In the genomic region with DNA sequence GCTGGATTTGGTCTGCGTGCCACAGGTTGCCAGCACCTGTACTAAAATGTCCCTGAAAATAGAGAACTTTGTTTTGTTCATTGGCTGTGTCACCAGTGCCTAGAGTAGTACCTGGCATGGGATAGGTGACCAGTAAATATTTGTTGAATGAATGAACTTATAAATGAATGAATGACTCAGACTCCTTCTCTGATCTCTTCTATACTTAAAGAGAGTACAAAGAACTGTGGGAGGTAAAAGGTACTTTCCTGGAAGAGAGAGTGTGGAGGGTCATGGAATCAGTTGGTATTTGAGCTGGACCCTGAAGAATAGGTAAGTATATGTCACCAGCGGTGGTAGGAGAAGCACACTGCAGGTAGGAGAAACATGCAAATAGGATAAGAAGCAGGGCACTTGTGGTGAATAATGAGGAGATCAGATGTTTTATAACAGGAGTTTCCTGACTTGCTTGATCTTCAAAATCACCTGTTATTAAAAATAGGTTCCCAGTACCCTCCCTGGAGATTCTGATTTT, we compare ENCODE assay signal across 15 cellular contexts.
DNase-seq lines count a peak whose midpoint lies in the region; ATAC-seq, FAIRE-seq and TF ChIP-seq lines count a peak whose summit lies in the region.
"Had no signal": no experiment of that assay in that cellular context is flagged by ENCODE, and none has a peak within 500 bp of the region (broad histone marks: within the 10 kb centered on the region; RNA-seq: fewer than 3 reads in every experiment).

No MANE protein-coding gene starts in this region.

- no peak overlapping the region for H2BK15ac ChIP-seq in H9 (ENCODE audit: low read depth, low read length)

- no peak overlapping the region for H3K23ac ChIP-seq in H9 (ENCODE audit: insufficient read length, low read depth, low read length)

- no peak overlapping the region for H2BK120ac ChIP-seq in H9 (ENCODE audit: low read depth, low read length, poor library complexity, severe bottlenecking)

- no peaks in the 10 kb centered on the region for H3K79me1 ChIP-seq in H9 (ENCODE audit: insufficient read depth, low read depth, low read length, poor library complexity, severe bottlenecking)

- no peak overlapping the region; the same call in 1 of the 2 replicates for H3K4ac ChIP-seq in H9 (ENCODE audit: low read depth, low read length)

- no peaks in the 10 kb centered on the region for H3K36me3 ChIP-seq in PC-3 (ENCODE audit: low read depth, low read length)
- H3K36me3 ChIP-seq in gastroesophageal sphincter = peaks cover 0 to 17% of the 10 kb centered on the region in 2 donors
- H3K36me3 ChIP-seq in osteoblast (ENCODE audit: insufficient read depth, low read length) = no peaks in the 10 kb centered on the region
- H3K36me3 ChIP-seq: BE2C had no signal

- H3K79me2 ChIP-seq in H9 (ENCODE audit: insufficient read depth, low read length) (no peaks in the 10 kb centered on the region; the same call in 1 of the 2 replicates), PC-3 (ENCODE audit: low read length) (no peaks in the 10 kb centered on the region), osteoblast (ENCODE audit: insufficient read depth, low read length) (peaks cover 69% of the 10 kb centered on the region)

- H3K9me3 ChIP-seq in H9 (ENCODE audit: control insufficient read depth, low read depth, low read length) (no peaks in the 10 kb centered on the region), PC-3 (ENCODE audit: low read length) (no peaks in the 10 kb centered on the region), gastroesophageal sphincter (no peaks in the 10 kb centered on the region), osteoblast (ENCODE audit: low read depth, low read length) (no peaks in the 10 kb centered on the region)
- H3K9me3 ChIP-seq: BE2C, SK-N-SH had no signal

- 0 out of 3 replicates have a peak, but pooled peaks have one; percentile 23 for TF ChIP-seq CTCF in H9 (conservative IDR thresholded peaks at IDR 0.05)
- peak; percentile 26; the same call in 1 of the 2 replicates for TF ChIP-seq CTCF in PC-3 (conservative IDR thresholded peaks at IDR 0.05; ENCODE audit: low read depth, low read length)
- TF ChIP-seq CTCF in gastroesophageal sphincter (IDR thresholded peaks at IDR 0.05) = no peak
- no peak for TF ChIP-seq CTCF in osteoblast (IDR thresholded peaks at IDR 0.05; ENCODE audit: extremely low read depth, low read depth, low read length)

- no peaks in the 10 kb centered on the region for H3K27me3 Mint-ChIP-seq in H9 (ENCODE audit: low read depth)
- H3K27me3 Mint-ChIP-seq: CD4-positive, alpha-beta memory T cell; IgD-negative memory B cell had no signal

- intact Hi-C loops in PC-3 (cut with micrococcal nuclease) = no loop called here

- H2BK20ac ChIP-seq in H9 (ENCODE audit: low read depth, low read length, poor library complexity, severe bottlenecking) = no peak overlapping the region

- ATAC-seq in PC-3 (peak; percentile 27; the same call in 1 of the 2 replicates), gastroesophageal sphincter (no peak)

- H3K27me3 ChIP-seq in H9 (ENCODE audit: insufficient read depth, low read length) (no peaks in the 10 kb centered on the region), PC-3 (ENCODE audit: low read length) (no peaks in the 10 kb centered on the region), gastroesophageal sphincter (no peaks in the 10 kb centered on the region), osteoblast (ENCODE audit: insufficient read depth, low read length) (no peaks in the 10 kb centered on the region)
- H3K27me3 ChIP-seq: BE2C had no signal

- FAIRE-seq in HTR-8/SVneo (lab: Jason Lieb, UNC) = no peak
- FAIRE-seq: D721Med had no signal

- H3K4me1 Mint-ChIP-seq in H9 = peaks cover 55 to 60% of the 10 kb centered on the region in 2 experiments

- H2AFZ ChIP-seq in H9 (ENCODE audit: low read length) (no peak overlapping the region), PC-3 (ENCODE audit: low read length) (no peak overlapping the region), osteoblast (ENCODE audit: low read length) (no peak overlapping the region)

- H3K4me2 ChIP-seq in H9 (ENCODE audit: insufficient read depth, insufficient read length, low read length) (no peak overlapping the region), PC-3 (ENCODE audit: low read length) (peak overlapping the region; percentile 30; the same call in 1 of the 2 replicates), osteoblast (ENCODE audit: insufficient read depth, low read length) (no peak overlapping the region)
- H3K4me2 ChIP-seq: SK-N-SH had no signal

- no peak for DNase-seq in H9
- DNase-seq in PC-3 = peak; percentile 70
- DNase-seq in osteoblast (ENCODE audit: insufficient read length, low spot score, missing footprints) = peak; percentile 63
- no peak for DNase-seq in SIG-M5 treated with dmso at 0.1 percent for 504 hours (lab: John Stamatoyannopoulos, UW; ENCODE audit: unreplicated experiment)
- no peak for DNase-seq in HTR-8/SVneo (ENCODE audit: insufficient read length, low spot score)
- no peak for DNase-seq in epidermal melanocyte (ENCODE audit: insufficient read length, low spot score)
- DNase-seq: BE2C; CD4-positive, alpha-beta memory T cell; NCI-H1436 treated with DMSO at 0.1 percent for 48 hours; NCI-H2227 treated with DMSO at 0.1 percent for 48 hours; NCI-H524 treated with DMSO at 0.1 percent for 48 hours; SK-N-SH had no signal

- H4K5ac ChIP-seq in H9 (ENCODE audit: insufficient read length, low read depth, low read length) = no peak overlapping the region

- CTCF ChIA-PET in PC-3 (lab: Charles Lee) = no interaction called here

- H3K9me2 ChIP-seq in PC-3 (replicated peaks; ENCODE audit: low read length) = no peaks in the 10 kb centered on the region
- H3K9me2 ChIP-seq: SK-N-SH had no signal

- no peaks in the 10 kb centered on the region for H3K23me2 ChIP-seq in H9 (ENCODE audit: insufficient read length, low read depth, low read length, poor library complexity, severe bottlenecking)

- no peak for TF ChIP-seq EP300 in gastroesophageal sphincter (IDR thresholded peaks at IDR 0.05)

- BruUV-seq in PC-3 (replicated peaks; lab: Mats Ljungman, UMichigan) = no TSS peak

- H4K91ac ChIP-seq in H9 (ENCODE audit: insufficient read length, low read depth, low read length) = no peak overlapping the region

- H4K8ac ChIP-seq in H9 (replicated peaks; ENCODE audit: insufficient read length, low read depth, low read length) = no peak overlapping the region

- H3K27ac Mint-ChIP-seq in H9 = peak overlapping the region; percentile 20 to 96 (median 46); a peak in 5 of 7 replicates
- H3K27ac Mint-ChIP-seq: CD4-positive, alpha-beta memory T cell had no signal

- no peak overlapping the region for H2AK5ac ChIP-seq in H9 (ENCODE audit: insufficient read length, low read length)

- H3K4me3 Mint-ChIP-seq in H9 = no peak overlapping the region; a peak in 1 of 5 replicates
- H3K4me3 Mint-ChIP-seq: CD4-positive, alpha-beta memory T cell had no signal

- no peak overlapping the region for H3T11ph ChIP-seq in H9 (ENCODE audit: low read length)

- H3K36me3 Mint-ChIP-seq in H9 (ENCODE audit: insufficient read depth in 1 of 3, low read depth in 3 of 3) = no peaks in the 10 kb centered on the region

- H3K9me3 Mint-ChIP-seq in H9 = no peaks in the 10 kb centered on the region
- H3K9me3 Mint-ChIP-seq: CD4-positive, alpha-beta memory T cell; IgD-negative memory B cell had no signal

- WGBS in H9 (ENCODE audit: extremely low coverage, insufficient read length, low lambda C conversion rate) = no CpG with 5 or more reads among the region's 2 CpGs
- WGBS in gastroesophageal sphincter (ENCODE audit: low coverage in 1 of 2), 2 donors = 89 to 100% methylated on average over 1 to 2 of the region's 2 CpGs

- peaks cover 11% of the 10 kb centered on the region; the same call in 1 of the 2 replicates for H3K4me1 ChIP-seq in H9 (ENCODE audit: insufficient read depth, low read length)
- H3K4me1 ChIP-seq in PC-3 (ENCODE audit: insufficient read depth, low read length) = peaks cover 35% of the 10 kb centered on the region
- peaks cover 3 to 97% (median 27%) of the 10 kb centered on the region in 3 donors for H3K4me1 ChIP-seq in gastroesophageal sphincter
- H3K4me1 ChIP-seq in osteoblast (ENCODE audit: insufficient read depth, low read length) = peaks cover 3% of the 10 kb centered on the region
- H3K4me1 ChIP-seq: BE2C had no signal

- no peak overlapping the region for H2BK5ac ChIP-seq in H9 (ENCODE audit: insufficient read length, low read length)

- H2BK12ac ChIP-seq in H9 (ENCODE audit: insufficient read length, low read depth, low read length) = no peak overlapping the region

- POLR2A ChIA-PET in PC-3 (lab: Charles Lee; ENCODE audit: unreplicated experiment) = no interaction called here

- H3K9ac ChIP-seq in H9 (ENCODE audit: extremely low read depth, insufficient read length, low read length) = no peak overlapping the region
- no peak overlapping the region for H3K9ac ChIP-seq in PC-3 (ENCODE audit: low read length)
- H3K9ac ChIP-seq: SK-N-SH had no signal

- no peaks in the 10 kb centered on the region for H3F3A ChIP-seq in PC-3 (ENCODE audit: low read length, unreplicated experiment)

- H4K20me1 ChIP-seq in H9 (ENCODE audit: control insufficient read depth, insufficient read depth, insufficient read length) (no peaks in the 10 kb centered on the region), PC-3 (ENCODE audit: low read length) (no peaks in the 10 kb centered on the region), osteoblast (ENCODE audit: insufficient read depth, low read length) (no peaks in the 10 kb centered on the region)

- no peak overlapping the region for H3K18ac ChIP-seq in H9 (ENCODE audit: insufficient read length, low read depth, low read length)

- H3K56ac ChIP-seq in H9 (ENCODE audit: insufficient read length, low read depth, low read length) = no peak overlapping the region

- H3K4me3 ChIP-seq in PC-3 (ENCODE audit: low read length) (no peak overlapping the region), gastroesophageal sphincter (no peak overlapping the region), osteoblast (ENCODE audit: insufficient read depth, low read length) (no peak overlapping the region)

- no peak for TF ChIP-seq POLR2A in gastroesophageal sphincter (IDR thresholded peaks at IDR 0.05)

- no peak overlapping the region for H3K14ac ChIP-seq in H9 (ENCODE audit: insufficient read depth, low read length)

- no peak overlapping the region for H3K27ac ChIP-seq in H9 (ENCODE audit: insufficient read length, low read depth, low read length)
- H3K27ac ChIP-seq in PC-3 (ENCODE audit: low read length) = 0 out of 2 replicates have a peak overlapping the region, but pooled peaks have one; percentile 14
- peak overlapping the region in 3 of 4 donors; percentile 12 to 96 (median 46) for H3K27ac ChIP-seq in gastroesophageal sphincter
- no peak overlapping the region for H3K27ac ChIP-seq in osteoblast (ENCODE audit: low read depth, low read length)

Comparison
In these comparisons a context has a peak if more than half of its experiments do, and no peak if none do; other contexts are left out.
1. DNase-seq: peak in PC-3 (single experiment) and osteoblast (single experiment); none in H9 (single experiment), SIG-M5 treated with dmso at 0.1 percent for 504 hours (single experiment), HTR-8/SVneo (single experiment) and epidermal melanocyte (single experiment).
2. H3K27ac ChIP-seq: peak in PC-3 (single experiment) and gastroesophageal sphincter (3 of 4); none in H9 (single experiment) and osteoblast (single experiment).
3. CTCF ChIP-seq: peak in H9 (single experiment) and PC-3 (single experiment); none in gastroesophageal sphincter (0 of 4) and osteoblast (single experiment).